8 cellular contexts compared by ENCODE assay signal in genomic region chr3:193805448-193805847, GRCh38.
DNase-seq lines count a peak whose midpoint lies in the region; ATAC-seq and TF ChIP-seq lines count a peak whose summit lies in the region.

No MANE protein-coding gene starts in this region.

- POLR2A ChIA-PET in RWPE1 (lab: Yijun Ruan, JAX; ENCODE audit: low non-redundant PET): no interaction called here

- H3K4me1 ChIP-seq in right atrium auricular region: peaks cover 0 to 6% of the 10 kb centered on the region in 2 donors
- H3K4me1 ChIP-seq in heart right ventricle: peaks cover 0 to 16% (median 9%) of the 10 kb centered on the region in 9 donors

- TF ChIP-seq CTCF in right atrium auricular region (IDR thresholded peaks at IDR 0.05) (no peak), RWPE1 (conservative IDR thresholded peaks at IDR 0.05; ENCODE audit: low read depth) (no peak), heart right ventricle (IDR thresholded peaks at IDR 0.05) (no peak)

- H3K4me3 ChIP-seq in right atrium auricular region (no peak overlapping the region), heart right ventricle (no peak overlapping the region)

- no peaks in the 10 kb centered on the region for H3K9me3 ChIP-seq in right atrium auricular region
- no peaks in the 10 kb centered on the region for H3K9me3 ChIP-seq in heart right ventricle

- DNase-seq in Right ventricle myocardium inferior (ENCODE audit: missing footprints) (peak; percentile 68), right atrium auricular region (ENCODE audit: low spot score) (no peak), RWPE1 (ENCODE audit: low spot score) (peak; percentile 95), heart right ventricle (peak; percentile 85 to 89), AML-193 (lab: John Stamatoyannopoulos, UW) (no peak)

- peak; percentile 59 for ATAC-seq in Right ventricle myocardium inferior
- peak; percentile 81 to 92 (median 87) for ATAC-seq in heart right ventricle
- ATAC-seq in activated CD4-positive, CD25-positive, alpha-beta regulatory T cell treated with anti-CD3 and anti-CD28 coated beads, Interleukin-2, amount 50 U/mL, for 24 hours: no peak
- no peak for ATAC-seq in HG02623 (IDR thresholded peaks at IDR 0.05; ENCODE audit: unreplicated experiment)
- ATAC-seq in GM21367 (IDR thresholded peaks at IDR 0.05; ENCODE audit: unreplicated experiment): no peak

- H3K27me3 ChIP-seq in right atrium auricular region (no peaks in the 10 kb centered on the region), heart right ventricle (peaks cover 0 to 20% (median 0%) of the 10 kb centered on the region in 7 donors)

- H3K27ac ChIP-seq in right atrium auricular region: no peak overlapping the region
- peak overlapping the region; percentile 50 for H3K27ac ChIP-seq in RWPE1
- peak overlapping the region in 1 of 10 donors; percentile 16 for H3K27ac ChIP-seq in heart right ventricle

- H3K36me3 ChIP-seq in right atrium auricular region: no peaks in the 10 kb centered on the region
- H3K36me3 ChIP-seq in heart right ventricle: no peaks in the 10 kb centered on the region

- CTCF ChIA-PET in RWPE1 (lab: Yijun Ruan, JAX): interaction anchor here (0.6 kb wide), 1 partner anchor 468 kb away, joined by 3 read pairs; no protein-coding TSS in a partner anchor

- 37 to 50% methylated on average over 8 of the region's 8 CpGs for WGBS in heart right ventricle, 2 donors

- intact Hi-C loops in Right ventricle myocardium inferior (cut with DNase I) (no loop called here), heart right ventricle (cut with DNase I) (loop anchor here in 1 of 10 donors (5.0 kb wide), 1 partner anchor 197 kb away; no protein-coding TSS in a partner anchor)

Comparison
In these comparisons a context has a peak if more than half of its experiments do, and no peak if none do; other contexts are left out.
1. DNase-seq: peak in Right ventricle myocardium inferior (single experiment), RWPE1 (single experiment) and heart right ventricle (2 of 2); none in right atrium auricular region (single experiment) and AML-193 (0 of 2).
2. ATAC-seq: peak in Right ventricle myocardium inferior (single experiment) and heart right ventricle (8 of 8); none in activated CD4-positive, CD25-positive, alpha-beta regulatory T cell treated with anti-CD3 and anti-CD28 coated beads, Interleukin-2, amount 50 U/mL, for 24 hours (0 of 2), HG02623 (single experiment) and GM21367 (single experiment).